Comparison of ENCODE assay signal across 8 cellular contexts in the genomic region with DNA sequence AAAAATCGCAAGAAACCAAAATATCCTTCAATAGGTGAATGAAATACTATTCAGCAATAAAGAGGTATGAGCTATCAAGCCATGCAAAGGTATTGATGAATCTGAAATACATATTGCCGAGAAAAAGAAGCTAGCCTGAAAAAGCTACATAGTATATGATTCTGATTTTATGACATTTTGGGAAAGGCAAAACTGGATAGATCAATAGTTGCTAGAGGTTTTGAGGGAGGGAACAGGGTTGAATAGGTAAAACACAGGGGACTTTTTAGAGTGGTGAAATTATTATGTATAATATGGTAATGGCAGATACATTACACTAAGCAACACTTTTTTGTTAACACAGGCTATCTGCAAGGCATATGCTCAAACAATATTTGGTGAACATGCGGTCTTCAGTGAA.
"Had no signal": no experiment of that assay in that cellular context is flagged by ENCODE, and none has a peak within 500 bp of the region (broad histone marks: within the 10 kb centered on the region; RNA-seq: fewer than 3 reads in every experiment).

No MANE protein-coding gene starts in this region.

- H3K36me3 Mint-ChIP-seq: IgD-negative memory B cell had no signal

- DNase-seq: IMR-90, KBM-7, KG1 had no signal

- H3K4me1 Mint-ChIP-seq: IgD-negative memory B cell had no signal

- H3K4me3 ChIP-seq: K562 had no signal

- H3K27me3 Mint-ChIP-seq: IgD-negative memory B cell had no signal

- H3K4me3 Mint-ChIP-seq: IgD-negative memory B cell had no signal

- H3K27ac ChIP-seq: HL-60 had no signal

- FAIRE-seq: HepG2, HTR-8/SVneo, K562 had no signal

- H3K27ac Mint-ChIP-seq: IgD-negative memory B cell had no signal
